ENCODE assay signal across 20 cellular contexts in genomic region chr20:1338801-1339200, GRCh38. TPM values are rescaled to one million over a fixed set of nuclear protein-coding genes. Genes with fewer than 3 reads are reported as not detected.
DNase-seq lines count a peak whose midpoint lies in the region; FAIRE-seq and TF ChIP-seq lines count a peak whose summit lies in the region.
"Had no signal": no experiment of that assay in that cellular context is flagged by ENCODE, and none has a peak within 500 bp of the region (broad histone marks: within the 10 kb centered on the region; RNA-seq: fewer than 3 reads in every experiment).

No MANE protein-coding gene starts in this region.

- no peaks in the 10 kb centered on the region for H3K36me3 ChIP-seq in right atrium auricular region
- no peaks in the 10 kb centered on the region for H3K36me3 ChIP-seq in bronchial epithelial cell (ENCODE audit: control insufficient read depth, insufficient read depth, low read length)

- intact Hi-C loops in cardiac septum (cut with DNase I), result no loop called here

- peaks cover 0 to 32% of the 10 kb centered on the region in 2 donors for H3K4me1 ChIP-seq in right atrium auricular region

- no peaks in the 10 kb centered on the region for H3K4me1 Mint-ChIP-seq in type B pancreatic cell (ENCODE audit: unreplicated experiment)

- no peak overlapping the region for H3K27ac ChIP-seq in right atrium auricular region
- H3K27ac ChIP-seq: BLaER1 had no signal

- no peak overlapping the region for H3K4me3 Mint-ChIP-seq in type B pancreatic cell
- H3K4me3 Mint-ChIP-seq: CD4-positive, alpha-beta memory T cell; GM23338 had no signal

- H3K27me3 Mint-ChIP-seq in type B pancreatic cell, result no peaks in the 10 kb centered on the region
- H3K27me3 Mint-ChIP-seq: CD4-positive, alpha-beta memory T cell had no signal

- DNase-seq in right atrium auricular region (ENCODE audit: low spot score) (peak; percentile 40), cardiac septum (ENCODE audit: low spot score) (no peak), bronchial epithelial cell (ENCODE audit: low read depth) (no peak), mesenteric fat pad (ENCODE audit: low spot score) (peak; percentile 24), type B pancreatic cell (ENCODE audit: extremely low spot score, unreplicated experiment) (peak; percentile 48), NCI-H1417 treated with DMSO at 0.1 percent for 48 hours (lab: John Stamatoyannopoulos, UW) (no peak), medulla oblongata (ENCODE audit: extremely low spot score) (no peak)
- no peak for DNase-seq in stimulated activated CD4-positive, alpha-beta T cell treated with anti-CD3 and anti-CD28 coated beads, Interleukin-15, amount 100 ng/mL, for 24 hours
- DNase-seq: CD4-positive, alpha-beta memory T cell; EL; KBM-7; NCI-H1105 treated with DMSO at 0.1 percent for 48 hours; NCI-H1694 treated with DMSO at 0.1 percent for 48 hours; NCI-H510A; NCI-H748 treated with DMSO at 0.1 percent for 48 hours; NK-92 treated with Interleukin-12 subunit alpha and Interleukin-12 subunit beta, amount 100 ng/mL, for 24 hours had no signal

- no peaks in the 10 kb centered on the region for H3K9me3 Mint-ChIP-seq in type B pancreatic cell
- H3K9me3 Mint-ChIP-seq: CD4-positive, alpha-beta memory T cell; GM23338 had no signal

- H3K9me3 ChIP-seq in right atrium auricular region, result no peaks in the 10 kb centered on the region
- H3K9me3 ChIP-seq: BLaER1 had no signal

- no peak overlapping the region for H3K27ac Mint-ChIP-seq in type B pancreatic cell
- H3K27ac Mint-ChIP-seq: GM23338 had no signal

- peak; percentile 7 for FAIRE-seq in bronchial epithelial cell (lab: Jason Lieb, UNC)
- FAIRE-seq: A204.1, GM12891 had no signal

- TF ChIP-seq CTCF in right atrium auricular region (IDR thresholded peaks at IDR 0.05) (no peak), bronchial epithelial cell (IDR thresholded peaks at IDR 0.05; ENCODE audit: insufficient read depth, low read length, severe bottlenecking) (no peak), type B pancreatic cell (conservative IDR thresholded peaks at IDR 0.05) (no peak)

- H3K27me3 ChIP-seq in right atrium auricular region, result no peaks in the 10 kb centered on the region
- no peaks in the 10 kb centered on the region for H3K27me3 ChIP-seq in bronchial epithelial cell (ENCODE audit: control insufficient read depth, insufficient read depth, low read length)
- H3K27me3 ChIP-seq: BLaER1 had no signal

- H3K4me3 ChIP-seq in right atrium auricular region, result no peak overlapping the region
- no peak overlapping the region for H3K4me3 ChIP-seq in bronchial epithelial cell (ENCODE audit: low read depth, low read length)
- H3K4me3 ChIP-seq: BLaER1, GM23338 had no signal

- no peaks in the 10 kb centered on the region for H3K36me3 Mint-ChIP-seq in type B pancreatic cell

RNA-seq across cellular contexts. Expression of gene SDCBP2, which starts 9.9 kb away (rescaled TPM):
- 1 to 10 TPM; 2.9 to 3.9 TPM for total RNA-seq in right atrium auricular region
- total RNA-seq in cardiac septum, result 2.7 TPM
- 96.4 and 176 TPM in 2 replicates for total RNA-seq in bronchial epithelial cell
- 7.2 TPM for total RNA-seq in mesenteric fat pad
- total RNA-seq in type B pancreatic cell (ENCODE audit: low replicate concordance), result 4.9 and 7.4 TPM in 2 replicates

RNA-seq across cellular contexts. Expression of gene FKBP1A, which starts 54.1 kb away (rescaled TPM):
- 10 to 100 TPM; 73.5 to 98.7 TPM for total RNA-seq in right atrium auricular region
- total RNA-seq in cardiac septum, result 163 TPM
- 46.9 and 69.3 TPM in 2 replicates for total RNA-seq in bronchial epithelial cell
- total RNA-seq in mesenteric fat pad, result 384 TPM
- 149 and 177 TPM in 2 replicates for total RNA-seq in type B pancreatic cell (ENCODE audit: low replicate concordance)

Comparison
In these comparisons a context has a peak if more than half of its experiments do, and no peak if none do; other contexts are left out.
1. DNase-seq: peak in right atrium auricular region (single experiment), mesenteric fat pad (single experiment) and type B pancreatic cell (single experiment); none in cardiac septum (single experiment), bronchial epithelial cell (single experiment), NCI-H1417 treated with DMSO at 0.1 percent for 48 hours (single experiment), medulla oblongata (single experiment) and stimulated activated CD4-positive, alpha-beta T cell treated with anti-CD3 and anti-CD28 coated beads, Interleukin-15, amount 100 ng/mL, for 24 hours (single experiment).
2. RNA of gene SDCBP2, which starts 9.9 kb away (total RNA-seq): 96.4 to 176 TPM in bronchial epithelial cell; 7.2 TPM in mesenteric fat pad (single experiment), 4.9 to 7.4 TPM in type B pancreatic cell, 2.9 to 3.9 TPM in right atrium auricular region and 2.7 TPM in cardiac septum (single experiment); every median in the first group is over 10 times any median in the second.